ENCODE assay signal across 11 cellular contexts in the genomic region with DNA sequence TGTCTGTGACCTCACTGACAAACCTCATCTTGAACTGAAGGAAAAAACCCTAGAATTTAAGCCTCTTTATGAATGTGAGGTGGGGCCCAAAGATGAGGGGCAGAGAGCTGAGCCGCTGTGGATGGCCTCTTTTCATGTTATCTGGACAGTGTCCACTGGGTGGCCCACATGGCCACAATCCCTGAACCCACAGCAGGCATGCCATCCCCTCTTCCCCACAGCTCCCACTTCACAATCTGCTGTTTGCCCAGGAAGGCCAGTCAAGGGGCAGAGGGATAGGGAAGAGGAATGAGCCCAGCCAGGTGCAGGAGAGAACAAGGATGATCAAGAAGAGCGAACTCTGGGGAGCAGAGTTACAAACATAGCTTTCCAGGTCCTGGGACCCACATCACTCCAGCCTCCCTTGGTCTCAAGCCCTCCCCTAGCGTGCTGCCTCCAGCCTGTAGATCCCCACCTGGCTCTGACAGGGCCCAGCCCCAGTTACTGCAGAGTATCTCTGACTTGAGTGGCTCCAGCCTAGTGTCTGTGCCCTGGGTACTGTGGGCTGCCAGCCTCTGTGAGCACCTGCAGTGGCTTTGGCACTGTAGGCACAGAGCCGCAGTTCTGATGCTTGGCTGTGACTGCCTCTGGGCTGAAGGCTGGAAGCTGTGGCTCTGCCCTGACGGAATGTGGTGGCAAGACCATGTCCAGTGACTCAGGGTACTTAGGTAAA. TPM values are rescaled to one million over a fixed set of nuclear protein-coding genes. Genes with fewer than 3 reads are reported as not detected.
DNase-seq lines count a peak whose midpoint lies in the region; ATAC-seq, FAIRE-seq and TF ChIP-seq lines count a peak whose summit lies in the region.
"Had no signal": no experiment of that assay in that cellular context is flagged by ENCODE, and none has a peak within 500 bp of the region (broad histone marks: within the 10 kb centered on the region; RNA-seq: fewer than 3 reads in every experiment).

No MANE protein-coding gene starts in this region.

- ATAC-seq in HG03108 (IDR thresholded peaks at IDR 0.05; ENCODE audit: unreplicated experiment) (no peak), GM19452 (IDR thresholded peaks at IDR 0.05; ENCODE audit: unreplicated experiment) (no peak)
- no peak for ATAC-seq in stimulated activated memory B cell treated with anti-CD40 and anti-IgM and Interleukin-4, amounts not matched to agents 10 μg/mL and 1 μg/mL and 100 μg/mL, for 72 hours

- H3K36me3 Mint-ChIP-seq in stimulated activated memory B cell treated with anti-CD40 and anti-IgM and Interleukin-4, amounts not matched to agents 10 μg/mL and 1 μg/mL and 100 μg/mL, for 72 hours, result peaks cover 48% of the 10 kb centered on the region
- H3K36me3 Mint-ChIP-seq: activated naive CD4-positive, alpha-beta T cell treated with anti-CD3 and anti-CD28 coated beads, Interleukin-2, amount 50 U/mL, for 72 hours had no signal

- peaks cover 46% of the 10 kb centered on the region for H3K4me1 Mint-ChIP-seq in stimulated activated memory B cell treated with anti-CD40 and anti-IgM and Interleukin-4, amounts not matched to agents 10 μg/mL and 1 μg/mL and 100 μg/mL, for 72 hours

- H3K4me1 ChIP-seq in keratinocyte (ENCODE audit: control insufficient read depth, extremely low read depth, insufficient read depth, low read length), result no peaks in the 10 kb centered on the region

- TF ChIP-seq CTCF in WERI-Rb-1 (IDR thresholded peaks at IDR 0.05; ENCODE audit: low read depth, low read length) (peak; percentile 68), keratinocyte (optimal IDR thresholded peaks at IDR 0.05 in 1 of 3, IDR thresholded peaks at IDR 0.05 in 1 of 3, conservative IDR thresholded peaks at IDR 0.05 in 1 of 3; ENCODE audit: extremely low read depth in 1 of 3, insufficient read depth in 2 of 3, low read length in 3 of 3) (peak; percentile 15 to 48 (median 42))

- no peak overlapping the region for H3K4me3 Mint-ChIP-seq in stimulated activated memory B cell treated with anti-CD40 and anti-IgM and Interleukin-4, amounts not matched to agents 10 μg/mL and 1 μg/mL and 100 μg/mL, for 72 hours

- H3K9me3 ChIP-seq in WERI-Rb-1 (ENCODE audit: severe bottlenecking) (no peaks in the 10 kb centered on the region), keratinocyte (ENCODE audit: control insufficient read depth, low read depth, low read length) (no peaks in the 10 kb centered on the region)

- dilution Hi-C loops in keratinocyte (cut with MboI; ENCODE audit: extremely low pct_ligation_motif_present, low sequenced_read_pairs), result no loop called here

- H3K27me3 Mint-ChIP-seq in stimulated activated memory B cell treated with anti-CD40 and anti-IgM and Interleukin-4, amounts not matched to agents 10 μg/mL and 1 μg/mL and 100 μg/mL, for 72 hours, result no peaks in the 10 kb centered on the region

- H3K9ac ChIP-seq in keratinocyte (ENCODE audit: control insufficient read depth, extremely low read depth, insufficient read depth, low read length), result no peak overlapping the region

- no peak overlapping the region; the same call in 1 of the 2 replicates for H3K27ac ChIP-seq in WERI-Rb-1
- no peak overlapping the region for H3K27ac ChIP-seq in keratinocyte (ENCODE audit: control insufficient read depth, insufficient read depth, low read length)

- H3K9me1 ChIP-seq in keratinocyte (ENCODE audit: control insufficient read depth, extremely low read depth, insufficient read depth, low read length), result peaks cover 2% of the 10 kb centered on the region

- H3K4me2 ChIP-seq in keratinocyte (ENCODE audit: control insufficient read depth, extremely low read depth, insufficient read depth, low read depth, low read length), result no peak overlapping the region

- H3K9me3 Mint-ChIP-seq in stimulated activated memory B cell treated with anti-CD40 and anti-IgM and Interleukin-4, amounts not matched to agents 10 μg/mL and 1 μg/mL and 100 μg/mL, for 72 hours, result no peaks in the 10 kb centered on the region
- H3K9me3 Mint-ChIP-seq: activated naive CD4-positive, alpha-beta T cell treated with anti-CD3 and anti-CD28 coated beads, Interleukin-2, amount 50 U/mL, for 72 hours had no signal

- no peak for FAIRE-seq in H54 (lab: Jason Lieb, UNC)
- FAIRE-seq in keratinocyte (lab: Jason Lieb, UNC), result no peak

- H3K27ac Mint-ChIP-seq in stimulated activated memory B cell treated with anti-CD40 and anti-IgM and Interleukin-4, amounts not matched to agents 10 μg/mL and 1 μg/mL and 100 μg/mL, for 72 hours, result no peak overlapping the region

- H3K27me3 ChIP-seq in WERI-Rb-1 (ENCODE audit: insufficient read depth, low read depth, severe bottlenecking) (no peaks in the 10 kb centered on the region), keratinocyte (ENCODE audit: control insufficient read depth, extremely low read depth, insufficient read depth, low read length) (no peaks in the 10 kb centered on the region)

- peaks cover 9% of the 10 kb centered on the region for H4K20me1 ChIP-seq in keratinocyte (ENCODE audit: control insufficient read depth, extremely low read depth, insufficient read depth, low read length)

- no peaks in the 10 kb centered on the region for H3K79me2 ChIP-seq in keratinocyte (ENCODE audit: control insufficient read depth, insufficient read depth, low read length)

- TF ChIP-seq POLR2A in H54 (IDR thresholded peaks at IDR 0.05; ENCODE audit: low read depth, low read length), result no peak

- H3K4me3 ChIP-seq in WERI-Rb-1 (ENCODE audit: low read depth, low read length), result no peak overlapping the region
- H3K4me3 ChIP-seq in keratinocyte (ENCODE audit: control insufficient read depth in 2 of 3, extremely low read depth in 1 of 3, insufficient read depth in 2 of 3, low read depth in 1 of 3, low read length in 3 of 3), result no peak overlapping the region

- DNase-seq in AG08396 (ENCODE audit: low spot score) (peak; percentile 66), H54 (ENCODE audit: insufficient read length, low spot score) (peak; percentile 58), WERI-Rb-1 (peak; percentile 58), keratinocyte (ENCODE audit: low read depth, low spot score) (no peak), NOMO-1 treated with dmso at 0.1 percent for 144 hours (lab: John Stamatoyannopoulos, UW; ENCODE audit: unreplicated experiment) (no peak)
- DNase-seq: GOT3, retina had no signal

- H2AFZ ChIP-seq in keratinocyte (ENCODE audit: control insufficient read depth, low read length), result no peak overlapping the region

- peaks cover 34% of the 10 kb centered on the region for H3K36me3 ChIP-seq in WERI-Rb-1
- peaks cover 11 to 19% of the 10 kb centered on the region in 2 experiments for H3K36me3 ChIP-seq in keratinocyte (ENCODE audit: control insufficient read depth in 2 of 2, extremely low read depth in 1 of 2, insufficient read depth in 2 of 2, low read length in 2 of 2)

RNA-seq across cellular contexts. Expression of gene SLFNL1, which starts 1.9 kb away (rescaled TPM):
- polyA plus RNA-seq in keratinocyte, result 0.04 TPM in 1 of 3 replicates, not detected in the others
- polyA plus RNA-seq in keratinocyte (2011; ENCODE audit: low read depth), result not detected
- polyA plus RNA-seq in keratinocyte (2011; cell fraction: cytosol; rRNA removed), result not detected in 2 replicates
- 0.04 and 0.12 TPM in 2 replicates for polyA plus RNA-seq in keratinocyte (2011; cell fraction: nucleus; rRNA removed)
- polyA plus RNA-seq in keratinocyte (2012; ENCODE audit: low replicate concordance), result 0.40 and 0.54 TPM in 2 replicates
- 0.07 to 0.16 TPM in 2 of 3 replicates, not detected in the other for polyA minus RNA-seq in keratinocyte
- polyA minus RNA-seq in keratinocyte (2011; cell fraction: cytosol; rRNA and poly(A)+ RNA removed), result not detected
- 0.31 and 0.32 TPM in 2 replicates for polyA minus RNA-seq in keratinocyte (2011; cell fraction: nucleus; rRNA and poly(A)+ RNA removed)

RNA-seq across cellular contexts. Expression of gene CTPS1, which starts 43.9 kb away (rescaled TPM):
- polyA plus RNA-seq in keratinocyte, result 21.3 to 81.1 TPM (median 43.3 TPM) in 3 replicates
- 29.9 TPM for polyA plus RNA-seq in keratinocyte (2011; ENCODE audit: low read depth)
- 37.8 and 40.3 TPM in 2 replicates for polyA plus RNA-seq in keratinocyte (2011; cell fraction: cytosol; rRNA removed)
- 92.6 and 107 TPM in 2 replicates for polyA plus RNA-seq in keratinocyte (2011; cell fraction: nucleus; rRNA removed)
- 26.6 and 60.1 TPM in 2 replicates for polyA plus RNA-seq in keratinocyte (2012; ENCODE audit: low replicate concordance)
- polyA minus RNA-seq in keratinocyte, result 25.6 to 75.7 TPM (median 39.7 TPM) in 3 replicates
- polyA minus RNA-seq in keratinocyte (2011; cell fraction: cytosol; rRNA and poly(A)+ RNA removed), result 19.2 TPM
- polyA minus RNA-seq in keratinocyte (2011; cell fraction: nucleus; rRNA and poly(A)+ RNA removed), result 42.5 and 79.0 TPM in 2 replicates

Comparison
In these comparisons a context has a peak if more than half of its experiments do, and no peak if none do; other contexts are left out.
1. DNase-seq: peak in AG08396 (single experiment), H54 (single experiment) and WERI-Rb-1 (single experiment); none in keratinocyte (single experiment) and NOMO-1 treated with dmso at 0.1 percent for 144 hours (single experiment).